ENCODE assay signal across 1 cellular context in genomic region chr2:176127769-176128072, GRCh38.
TF ChIP-seq lines count a peak whose summit lies in the region.

No MANE protein-coding gene starts in this region.

TF ChIP-seq in K562, 482 proteins besides CTCF, POLR2A, EP300 and RAD21:
- TF ChIP-seq CBX8 (IDR thresholded peaks at IDR 0.05; ENCODE audit: borderline replicate concordance, extremely low read depth, low read depth, low read length, poor library complexity, severe bottlenecking) (peak; percentile 45), YY1 (IDR thresholded peaks at IDR 0.05; ENCODE audit: borderline replicate concordance in 1 of 3, control insufficient read depth in 1 of 3, extremely low read depth in 1 of 3, insufficient read depth in 3 of 3, insufficient read length in 1 of 3, insufficient replicate concordance in 2 of 3, low read depth in 1 of 3, low read length in 2 of 3) (no peak), KDM4B (IDR thresholded peaks at IDR 0.05; ENCODE audit: borderline replicate concordance in 2 of 2, low read depth in 1 of 2) (no peak), CBX2 (IDR thresholded peaks at IDR 0.05; ENCODE audit: insufficient read depth, low read length, poor library complexity, severe bottlenecking) (peak; percentile 41)
